ENCODE assay signal across 15 cellular contexts in genomic region chr12:212799-213526, GRCh38. TPM values are rescaled to one million over a fixed set of nuclear protein-coding genes. Genes with fewer than 3 reads are reported as not detected.
A peak's percentile ranks its signal among the peaks of the same experiment; 100 is the strongest.
DNase-seq lines count a peak whose midpoint lies in the region; TF ChIP-seq lines count a peak whose summit lies in the region.
"Had no signal": no experiment of that assay in that cellular context is flagged by ENCODE, and none has a peak within 500 bp of the region (broad histone marks: within the 10 kb centered on the region; RNA-seq: fewer than 3 reads in every experiment).

No MANE protein-coding gene starts in this region.

- peaks cover 72% of the 10 kb centered on the region for H3K27me3 Mint-ChIP-seq in mesothelial cell of epicardium (ENCODE audit: low read depth)

- TF ChIP-seq CTCF in coronary artery (IDR thresholded peaks at IDR 0.05) (no peak), mesothelial cell of epicardium (IDR thresholded peaks at IDR 0.05; ENCODE audit: unreplicated experiment) (no peak), thyroid gland (IDR thresholded peaks at IDR 0.05) (peak in 1 of 6 experiments; percentile 12), Peyer's patch (IDR thresholded peaks at IDR 0.05) (no peak)

- no peak overlapping the region for H3K4me3 Mint-ChIP-seq in mesothelial cell of epicardium

- H3K4me1 Mint-ChIP-seq in mesothelial cell of epicardium: peaks cover 13% of the 10 kb centered on the region

- H3K36me3 ChIP-seq in thyroid gland (no peaks in the 10 kb centered on the region), Peyer's patch (no peaks in the 10 kb centered on the region)
- H3K36me3 ChIP-seq: cardiac muscle cell, sigmoid colon, SJCRH30 had no signal

- peak overlapping the region; percentile 50 for H3K4me3 ChIP-seq in coronary artery
- peak overlapping the region in 1 of 3 donors; percentile 19 for H3K4me3 ChIP-seq in thyroid gland (replicated peaks in 1 of 3)
- peak overlapping the region in 1 of 4 donors; percentile 21 for H3K4me3 ChIP-seq in Peyer's patch
- H3K4me3 ChIP-seq: cardiac muscle cell, K562, sigmoid colon, SJCRH30 had no signal

- H3K27ac Mint-ChIP-seq in mesothelial cell of epicardium: peak overlapping the region; percentile 8

- no peaks in the 10 kb centered on the region for H3K27me3 ChIP-seq in thyroid gland
- H3K27me3 ChIP-seq in Peyer's patch: no peaks in the 10 kb centered on the region
- H3K27me3 ChIP-seq: cardiac muscle cell had no signal

- H3K36me3 Mint-ChIP-seq in mesothelial cell of epicardium: no peaks in the 10 kb centered on the region

- H3K27ac ChIP-seq in coronary artery (peak overlapping the region in 1 of 2 donors; percentile 68), thyroid gland (peak overlapping the region; percentile 92 to 93 (median 93)), Peyer's patch (no peak overlapping the region), caudate nucleus (ENCODE audit: low read depth, low read length) (no peak overlapping the region)
- H3K27ac ChIP-seq: cardiac muscle cell, SJCRH30 had no signal

- intact Hi-C loops in thyroid gland (cut with DNase I): no loop called here

- peak; percentile 58 for DNase-seq in NCI-H2171 treated with DMSO at 0.1 percent for 48 hours (lab: John Stamatoyannopoulos, UW)
- DNase-seq in NCI-H2171 (lab: John Stamatoyannopoulos, UW): no peak
- no peak for DNase-seq in coronary artery (ENCODE audit: low spot score)
- no peak for DNase-seq in mesothelial cell of epicardium (ENCODE audit: low spot score in 2 of 2, unreplicated experiment in 2 of 2)
- peak; percentile 97 to 98 for DNase-seq in thyroid gland
- no peak for DNase-seq in HPDE6-E6E7 (ENCODE audit: extremely low spot score)
- DNase-seq in Peyer's patch: no peak
- DNase-seq in caudate nucleus (lab: John Stamatoyannopoulos, UW): no peak
- DNase-seq: NCI-H2081 treated with DMSO at 0.1 percent for 48 hours, sigmoid colon, SJCRH30 had no signal

- H3K4me1 ChIP-seq in thyroid gland (peaks cover 36 to 47% of the 10 kb centered on the region in 2 donors), Peyer's patch (peaks cover 0 to 16% (median 2%) of the 10 kb centered on the region in 4 donors)
- H3K4me1 ChIP-seq: SJCRH30 had no signal

- WGBS in thyroid gland, 2 donors: 27% methylated on average over 21 of the region's 21 CpGs

- TF ChIP-seq POLR2A in thyroid gland (IDR thresholded peaks at IDR 0.05): peak in 1 of 2 donors; percentile 33
- TF ChIP-seq POLR2A in Peyer's patch (IDR thresholded peaks at IDR 0.05): no peak

- H3K9me3 ChIP-seq in thyroid gland (no peaks in the 10 kb centered on the region), Peyer's patch (no peaks in the 10 kb centered on the region)
- H3K9me3 ChIP-seq: sigmoid colon, SJCRH30 had no signal

- no peaks in the 10 kb centered on the region for H3K9me3 Mint-ChIP-seq in mesothelial cell of epicardium

RNA-seq across cellular contexts. Expression of gene SLC6A12, which starts 1.0 kb away (rescaled TPM):
- total RNA-seq in mesothelial cell of epicardium: 0.29 TPM in 2 of 3 replicates, not detected in the other
- total RNA-seq in thyroid gland: 10 to 100 TPM in 3 of 4 donors, 1 to 10 TPM in 1; 9.4 to 27.7 (median 18.3) TPM
- 1 to 10 TPM in 2 of 4 donors, not detected in 2; 1.7 to 7.9 TPM for total RNA-seq in Peyer's patch
- total RNA-seq: G401, K562, kidney epithelial cell, SJCRH30 had no signal

RNA-seq across cellular contexts. Expression of gene SLC6A13, which starts 49.7 kb away (rescaled TPM):
- total RNA-seq in mesothelial cell of epicardium (0.97 to 2.5 TPM (median 1.2 TPM) in 3 replicates), thyroid gland (10 to 100 TPM in 1 of 4 donors, 1 to 10 TPM in 3; 5.0 to 24.9 (median 8.8) TPM), Peyer's patch (1 to 10 TPM in 2 of 4 donors, under 1 TPM in 1, not detected in 1; 0.80 to 4.9 (median 1.7) TPM)
- total RNA-seq: G401, kidney epithelial cell had no signal

Comparison
In these comparisons a context has a peak if more than half of its experiments do, and no peak if none do; other contexts are left out.
1. DNase-seq: peak in NCI-H2171 treated with DMSO at 0.1 percent for 48 hours (single experiment) and thyroid gland (2 of 2); none in NCI-H2171 (single experiment), coronary artery (single experiment), mesothelial cell of epicardium (0 of 2), HPDE6-E6E7 (single experiment), Peyer's patch (0 of 3) and caudate nucleus (0 of 61).
2. H3K27ac ChIP-seq: peak in thyroid gland (3 of 3); none in Peyer's patch (0 of 4) and caudate nucleus (single experiment).